Comparison of ENCODE assay signal across 8 cellular contexts in the genomic region with DNA sequence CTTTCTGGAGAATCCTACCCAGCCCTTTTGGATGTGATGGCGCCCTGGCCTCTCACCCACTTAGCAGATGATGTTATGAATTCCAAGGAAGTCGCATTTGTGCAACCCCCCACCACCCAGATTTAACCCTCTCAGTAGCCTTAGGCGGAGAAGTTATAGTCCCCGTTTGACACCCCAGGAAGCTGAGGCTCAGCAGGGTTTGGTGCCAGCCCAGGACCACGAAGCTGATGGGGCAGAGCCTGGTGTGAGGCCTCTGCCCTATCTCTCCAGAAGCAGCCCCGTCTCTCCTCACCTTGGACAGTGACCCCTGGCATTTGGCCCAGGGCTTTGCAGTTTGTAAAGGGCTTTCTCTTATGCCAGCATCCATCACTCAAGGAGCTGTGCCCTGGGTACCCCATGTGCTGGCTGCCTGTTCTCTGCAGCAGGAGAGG. TPM values are rescaled to one million over a fixed set of nuclear protein-coding genes. Genes with fewer than 3 reads are reported as not detected.
A peak's percentile ranks its signal among the peaks of the same experiment; 100 is the strongest.
DNase-seq lines count a peak whose midpoint lies in the region; ATAC-seq and TF ChIP-seq lines count a peak whose summit lies in the region.

No MANE protein-coding gene starts in this region.

- TF ChIP-seq CTCF in fibroblast of villous mesenchyme (IDR thresholded peaks at IDR 0.05; ENCODE audit: insufficient read depth, low read depth, low read length) = no peak
- no peak for TF ChIP-seq CTCF in retinal pigment epithelial cell (conservative IDR thresholded peaks at IDR 0.05; ENCODE audit: low read depth, low read length)
- TF ChIP-seq CTCF in omental fat pad (IDR thresholded peaks at IDR 0.05) = no peak

- no peak overlapping the region for H2AFZ ChIP-seq in Karpas-422 (ENCODE audit: low read length)

- DNase-seq in ELR (ENCODE audit: low read depth) = peak; percentile 10
- DNase-seq in T-helper 17 cell = no peak
- peak; percentile 35 for DNase-seq in fibroblast of villous mesenchyme (ENCODE audit: low read depth)
- no peak for DNase-seq in retinal pigment epithelial cell (ENCODE audit: low read depth)
- no peak for DNase-seq in omental fat pad (ENCODE audit: low spot score)
- no peak for DNase-seq in Karpas-422

- no peak overlapping the region for H3K27ac Mint-ChIP-seq in T-helper 17 cell

- peak overlapping the region; percentile 85 for H3K4me3 Mint-ChIP-seq in T-helper 17 cell

- ATAC-seq in T-helper 17 cell (no peak), omental fat pad (ENCODE audit: low FRiP score) (no peak), HG03095 (IDR thresholded peaks at IDR 0.05; ENCODE audit: unreplicated experiment) (no peak), GM19397 (IDR thresholded peaks at IDR 0.05; ENCODE audit: unreplicated experiment) (no peak)

- H3K9me2 ChIP-seq in Karpas-422 (replicated peaks; ENCODE audit: insufficient read depth, low read length) = no peaks in the 10 kb centered on the region

- H3K27ac ChIP-seq in Karpas-422 (ENCODE audit: low read length) = no peak overlapping the region

- H3K9me3 ChIP-seq in T-helper 17 cell (ENCODE audit: control insufficient read depth, low read length, poor library complexity, severe bottlenecking) (no peaks in the 10 kb centered on the region), Karpas-422 (ENCODE audit: low read length) (no peaks in the 10 kb centered on the region)

- no peak overlapping the region for H3K9ac ChIP-seq in Karpas-422 (ENCODE audit: low read length)

- peaks cover 2% of the 10 kb centered on the region for H3K36me3 Mint-ChIP-seq in T-helper 17 cell (ENCODE audit: low read depth)

- no peaks in the 10 kb centered on the region for H3K36me3 ChIP-seq in Karpas-422 (ENCODE audit: insufficient read depth, low read length)

- no peaks in the 10 kb centered on the region for H3K79me2 ChIP-seq in Karpas-422 (ENCODE audit: low read length)

- H3K4me2 ChIP-seq in Karpas-422 (ENCODE audit: low read depth, low read length, poor library complexity, severe bottlenecking) = no peak overlapping the region

- H3K4me1 ChIP-seq in Karpas-422 (ENCODE audit: low read length) = peaks cover 5% of the 10 kb centered on the region

- H3K4me1 Mint-ChIP-seq in T-helper 17 cell = peaks cover 18% of the 10 kb centered on the region

- H3K27me3 ChIP-seq in Karpas-422 (ENCODE audit: low read length) = no peaks in the 10 kb centered on the region

- no peaks in the 10 kb centered on the region for H4K20me1 ChIP-seq in Karpas-422 (ENCODE audit: insufficient read depth, low read depth, low read length)

- H3K27me3 Mint-ChIP-seq in T-helper 17 cell = peaks cover 7% of the 10 kb centered on the region

- H3K4me3 ChIP-seq in fibroblast of villous mesenchyme (ENCODE audit: low read depth, low read length) (peak overlapping the region; percentile 88), retinal pigment epithelial cell (ENCODE audit: low read length) (peak overlapping the region; percentile 75), Karpas-422 (ENCODE audit: low read length) (no peak overlapping the region)

RNA-seq across cellular contexts. Expression of gene WFS1, which starts 1.1 kb away (rescaled TPM):
- 1 to 10 TPM; 1.7 to 2.4 TPM for total RNA-seq in T-helper 17 cell
- 39.3 and 42.3 TPM in 2 replicates for total RNA-seq in fibroblast of villous mesenchyme
- total RNA-seq in omental fat pad = 10 to 100 TPM; 35.9 to 91.3 (median 38.2) TPM
- 0.76 and 0.89 TPM in 2 replicates for total RNA-seq in Karpas-422 (2014; rRNA removed; shearing (Covaris generic); ENCODE audit: low replicate concordance)

Comparison
In these comparisons a context has a peak if more than half of its experiments do, and no peak if none do; other contexts are left out.
1. DNase-seq: peak in ELR (single experiment) and fibroblast of villous mesenchyme (single experiment); none in T-helper 17 cell (0 of 3), retinal pigment epithelial cell (single experiment), omental fat pad (single experiment) and Karpas-422 (single experiment).
2. RNA of gene WFS1, which starts 1.1 kb away (total RNA-seq): 39.3 to 42.3 TPM in fibroblast of villous mesenchyme and 35.9 to 91.3 TPM in omental fat pad; 1.7 to 2.4 TPM in T-helper 17 cell and 0.76 to 0.89 TPM in Karpas-422; every median in the first group is over 10 times any median in the second.